2 cellular contexts compared by ENCODE assay signal in genomic region chr11:134281635-134282034, GRCh38. TPM values are rescaled to one million over a fixed set of nuclear protein-coding genes. Genes with fewer than 3 reads are reported as not detected.
"Had no signal": no experiment of that assay in that cellular context is flagged by ENCODE, and none has a peak within 500 bp of the region (broad histone marks: within the 10 kb centered on the region; RNA-seq: fewer than 3 reads in every experiment).

No MANE protein-coding gene starts in this region.

RNA-seq across cellular contexts. Expression of gene GLB1L3, which starts 5.5 kb away (rescaled TPM):
- total RNA-seq: HT-29, IMR-90 had no signal
- polyA plus RNA-seq: IMR-90 had no signal
